ENCODE assay signal across 1 cellular context in genomic region chr2:120675460-120676130, GRCh38.
TF ChIP-seq lines count a peak whose summit lies in the region.

No MANE protein-coding gene starts in this region.

TF ChIP-seq in HepG2, 621 proteins besides CTCF, POLR2A, EP300 and RAD21 (continued from another document and continues in another):
- TF ChIP-seq YY1 (IDR thresholded peaks at IDR 0.05; ENCODE audit: insufficient read depth, insufficient replicate concordance, low read depth, low read length): no peak
- no peak for TF ChIP-seq ZNF574 (CRISPR knock-in tag; IDR thresholded peaks at IDR 0.05)
- no peak for TF ChIP-seq ZNF20 (CRISPR knock-in tag; IDR thresholded peaks at IDR 0.05)
- TF ChIP-seq REL (CRISPR knock-in tag; conservative IDR thresholded peaks at IDR 0.05): no peak
- TF ChIP-seq ZNF543 (CRISPR knock-in tag; IDR thresholded peaks at IDR 0.05): no peak
- no peak for TF ChIP-seq ADNP (CRISPR knock-in tag; IDR thresholded peaks at IDR 0.05)
- no peak for TF ChIP-seq RARA (CRISPR knock-in tag; IDR thresholded peaks at IDR 0.05)
- TF ChIP-seq BATF2 (CRISPR knock-in tag; IDR thresholded peaks at IDR 0.05): no peak
- TF ChIP-seq ZNF678 (CRISPR knock-in tag; IDR thresholded peaks at IDR 0.05): no peak
- no peak for TF ChIP-seq SRF (IDR thresholded peaks at IDR 0.05; ENCODE audit: low read depth, low read length)
- no peak for TF ChIP-seq SRY (CRISPR knock-in tag; IDR thresholded peaks at IDR 0.05)
- no peak for TF ChIP-seq ZBTB40 (IDR thresholded peaks at IDR 0.05)
- no peak for TF ChIP-seq ZBTB40 (CRISPR knock-in tag; IDR thresholded peaks at IDR 0.05)
- peak; percentile 40 for TF ChIP-seq ZNF788 (CRISPR knock-in tag; IDR thresholded peaks at IDR 0.05; ENCODE audit: borderline replicate concordance)
- no peak for TF ChIP-seq DBP (CRISPR knock-in tag; IDR thresholded peaks at IDR 0.05; ENCODE audit: not compliant biosample characterization)
- TF ChIP-seq SKI (IDR thresholded peaks at IDR 0.05; ENCODE audit: partially characterized antibody): no peak
- TF ChIP-seq ZNF432 (CRISPR knock-in tag; IDR thresholded peaks at IDR 0.05; ENCODE audit: borderline replicate concordance): no peak
- no peak for TF ChIP-seq SMAD9 (CRISPR knock-in tag; IDR thresholded peaks at IDR 0.05)
- no peak for TF ChIP-seq MIER2 (CRISPR knock-in tag; IDR thresholded peaks at IDR 0.05)
- no peak for TF ChIP-seq MEIS2 (CRISPR knock-in tag; IDR thresholded peaks at IDR 0.05)
- peak; percentile 60; the same call in 1 of the 2 replicates for TF ChIP-seq SALL1 (CRISPR knock-in tag; IDR thresholded peaks at IDR 0.05)
- TF ChIP-seq SP140L (CRISPR knock-in tag; IDR thresholded peaks at IDR 0.05; ENCODE audit: borderline replicate concordance): 0 out of 2 replicates have a peak, but pooled peaks have one; percentile 76
- no peak for TF ChIP-seq ZNF605 (CRISPR knock-in tag; IDR thresholded peaks at IDR 0.05)
- no peak for TF ChIP-seq BCL6 (CRISPR knock-in tag; IDR thresholded peaks at IDR 0.05)
- TF ChIP-seq SRSF9 (IDR thresholded peaks at IDR 0.05; ENCODE audit: borderline replicate concordance, insufficient read depth, low read depth, low read length, poor library complexity, severe bottlenecking): no peak
- no peak for TF ChIP-seq NCOA5 (CRISPR knock-in tag; IDR thresholded peaks at IDR 0.05)
- no peak for TF ChIP-seq MYC (CRISPR knock-in tag; IDR thresholded peaks at IDR 0.05; ENCODE audit: borderline replicate concordance)
- TF ChIP-seq GLI4 (CRISPR knock-in tag; IDR thresholded peaks at IDR 0.05; ENCODE audit: borderline replicate concordance): no peak
- TF ChIP-seq PRDM15 (CRISPR knock-in tag; IDR thresholded peaks at IDR 0.05): no peak
- TF ChIP-seq ZBTB34 (CRISPR knock-in tag; IDR thresholded peaks at IDR 0.05): no peak
- TF ChIP-seq CCDC6 (CRISPR knock-in tag; IDR thresholded peaks at IDR 0.05): 0 out of 2 replicates have a peak, but pooled peaks have one; percentile 18
- no peak for TF ChIP-seq CENPX (CRISPR knock-in tag; IDR thresholded peaks at IDR 0.05)
- no peak for TF ChIP-seq CBX5 (CRISPR knock-in tag; IDR thresholded peaks at IDR 0.05; ENCODE audit: borderline replicate concordance)
- no peak for TF ChIP-seq ZNF256 (CRISPR knock-in tag; conservative IDR thresholded peaks at IDR 0.05)
- TF ChIP-seq FOXK2 (IDR thresholded peaks at IDR 0.05): no peak
- TF ChIP-seq ZBTB10 (CRISPR knock-in tag; IDR thresholded peaks at IDR 0.05; ENCODE audit: borderline replicate concordance): 0 out of 2 replicates have a peak, but pooled peaks have one; percentile 36
- TF ChIP-seq KAT8 (CRISPR knock-in tag; IDR thresholded peaks at IDR 0.05): no peak
- peak; percentile 44; the same call in 1 of the 2 replicates for TF ChIP-seq MED1 (CRISPR knock-in tag; IDR thresholded peaks at IDR 0.05)
- TF ChIP-seq BHLHE40 (IDR thresholded peaks at IDR 0.05; ENCODE audit: low read length): no peak
- TF ChIP-seq FOXP1 (IDR thresholded peaks at IDR 0.05): no peak
- no peak for TF ChIP-seq FOXP1 (CRISPR knock-in tag; IDR thresholded peaks at IDR 0.05)
- no peak for TF ChIP-seq DDIT3 (CRISPR knock-in tag; IDR thresholded peaks at IDR 0.05)
- TF ChIP-seq ZBTB7A (CRISPR knock-in tag; IDR thresholded peaks at IDR 0.05): no peak
